1 cellular context compared by ENCODE assay signal in the genomic region with DNA sequence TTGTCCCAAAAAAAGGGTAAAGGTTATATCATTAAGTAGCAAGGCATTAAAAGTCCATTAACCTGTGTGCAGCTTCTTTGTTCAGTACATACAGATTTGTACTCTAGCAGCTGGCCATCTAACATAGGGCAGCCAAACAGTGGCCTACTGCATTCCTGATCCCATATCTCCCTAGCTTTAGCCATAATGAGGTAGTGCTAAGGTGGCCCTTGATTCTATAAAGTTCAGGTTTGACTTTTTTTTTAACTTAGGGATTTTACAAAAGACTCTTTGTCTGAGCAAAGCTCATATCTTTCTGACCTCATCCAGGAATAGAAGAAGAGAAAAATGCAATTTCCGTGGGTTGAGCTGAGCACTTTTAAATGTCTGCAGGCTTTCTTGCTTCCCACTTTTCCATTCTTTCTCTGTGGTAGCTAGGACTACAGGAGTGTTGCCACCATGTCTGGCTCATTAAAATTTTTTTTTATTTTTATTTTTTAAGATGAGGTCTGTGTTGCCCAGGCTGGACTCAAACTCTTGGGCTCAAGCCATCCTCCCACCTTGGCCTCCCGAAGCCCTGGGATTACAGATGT.
TF ChIP-seq lines count a peak whose summit lies in the region.

No MANE protein-coding gene starts in this region.

TF ChIP-seq in HepG2, 621 proteins besides CTCF, POLR2A, EP300 and RAD21 (continued from another document and continues in another):
- TF ChIP-seq TFDP1 (CRISPR knock-in tag; IDR thresholded peaks at IDR 0.05; ENCODE audit: borderline replicate concordance) (no peak), PPARG (CRISPR knock-in tag; conservative IDR thresholded peaks at IDR 0.05) (0 out of 2 replicates have a peak, but pooled peaks have one; percentile 23), ZNF24 (IDR thresholded peaks at IDR 0.05) (no peak), ZNF841 (CRISPR knock-in tag; IDR thresholded peaks at IDR 0.05; ENCODE audit: borderline replicate concordance) (no peak), IRF2 (CRISPR knock-in tag; IDR thresholded peaks at IDR 0.05) (no peak), ZNF670 (CRISPR knock-in tag; IDR thresholded peaks at IDR 0.05; ENCODE audit: borderline replicate concordance) (no peak), ZNF772 (CRISPR knock-in tag; IDR thresholded peaks at IDR 0.05) (no peak), SAP130 (CRISPR knock-in tag; IDR thresholded peaks at IDR 0.05; ENCODE audit: low read depth) (peak; percentile 22; the same call in 1 of the 2 replicates), SIN3B (IDR thresholded peaks at IDR 0.05; ENCODE audit: low read length) (no peak), ZBTB43 (CRISPR knock-in tag; conservative IDR thresholded peaks at IDR 0.05) (no peak), ZNF746 (CRISPR knock-in tag; IDR thresholded peaks at IDR 0.05) (no peak), HOXA3 (CRISPR knock-in tag; IDR thresholded peaks at IDR 0.05) (no peak), REPIN1 (CRISPR knock-in tag; IDR thresholded peaks at IDR 0.05; ENCODE audit: borderline replicate concordance, low read depth) (no peak), ELF3 (CRISPR knock-in tag; IDR thresholded peaks at IDR 0.05) (no peak), CREB1 (IDR thresholded peaks at IDR 0.05) (no peak), CREB1 (CRISPR knock-in tag; IDR thresholded peaks at IDR 0.05) (peak; percentile 17; the same call in 1 of the 2 replicates), ZNF362 (CRISPR knock-in tag; IDR thresholded peaks at IDR 0.05; ENCODE audit: borderline replicate concordance) (peak; percentile 70; the same call in 1 of the 2 replicates), ZNF562 (CRISPR knock-in tag; IDR thresholded peaks at IDR 0.05; ENCODE audit: borderline replicate concordance) (no peak), PHF21A (CRISPR knock-in tag; IDR thresholded peaks at IDR 0.05) (0 out of 2 replicates have a peak, but pooled peaks have one; percentile 22), ZFX (CRISPR knock-in tag; IDR thresholded peaks at IDR 0.05; ENCODE audit: low read depth) (0 out of 2 replicates have a peak, but pooled peaks have one; percentile 26), GABPB1 (CRISPR knock-in tag; IDR thresholded peaks at IDR 0.05) (no peak), ZNF367 (CRISPR knock-in tag; IDR thresholded peaks at IDR 0.05; ENCODE audit: borderline replicate concordance) (no peak), TEAD3 (CRISPR knock-in tag; optimal IDR thresholded peaks at IDR 0.05; ENCODE audit: borderline replicate concordance) (peak; percentile 58), SCMH1 (CRISPR knock-in tag; IDR thresholded peaks at IDR 0.05; ENCODE audit: borderline replicate concordance) (no peak), FIP1L1 (IDR thresholded peaks at IDR 0.05; ENCODE audit: borderline replicate concordance, insufficient read depth, low read depth, low read length) (no peak), SIX4 (CRISPR knock-in tag; IDR thresholded peaks at IDR 0.05) (no peak), STAT5B (CRISPR knock-in tag; IDR thresholded peaks at IDR 0.05) (no peak), ZNF580 (CRISPR knock-in tag; IDR thresholded peaks at IDR 0.05; ENCODE audit: borderline replicate concordance, low read depth) (no peak), RXRB (CRISPR knock-in tag; IDR thresholded peaks at IDR 0.05; ENCODE audit: borderline replicate concordance) (peak; percentile 33; the same call in 1 of the 2 replicates), TCF7 (IDR thresholded peaks at IDR 0.05; ENCODE audit: low read depth) (no peak), ISL2 (CRISPR knock-in tag; IDR thresholded peaks at IDR 0.05) (no peak), ZNF441 (CRISPR knock-in tag; IDR thresholded peaks at IDR 0.05; ENCODE audit: borderline replicate concordance) (no peak), ZFP36L1 (CRISPR knock-in tag; IDR thresholded peaks at IDR 0.05) (no peak), SOX6 (IDR thresholded peaks at IDR 0.05) (no peak), SOX6 (CRISPR knock-in tag; IDR thresholded peaks at IDR 0.05) (peak; percentile 19; the same call in 1 of the 2 replicates), ZNF775 (CRISPR knock-in tag; IDR thresholded peaks at IDR 0.05; ENCODE audit: borderline replicate concordance) (no peak), ZNF850 (CRISPR knock-in tag; conservative IDR thresholded peaks at IDR 0.05) (no peak), ZNF501 (CRISPR knock-in tag; IDR thresholded peaks at IDR 0.05) (no peak), ZNF878 (CRISPR knock-in tag; IDR thresholded peaks at IDR 0.05) (no peak), GABPA (IDR thresholded peaks at IDR 0.05; ENCODE audit: low read depth, low read length) (no peak), GABPA (CRISPR knock-in tag; IDR thresholded peaks at IDR 0.05; ENCODE audit: low read depth) (no peak), ZNF761 (CRISPR knock-in tag; conservative IDR thresholded peaks at IDR 0.05) (no peak), ZNF138 (CRISPR knock-in tag; IDR thresholded peaks at IDR 0.05; ENCODE audit: low read depth) (no peak), SOX5 (CRISPR knock-in tag; IDR thresholded peaks at IDR 0.05; ENCODE audit: borderline replicate concordance) (no peak)
- TF ChIP-seq, protein P1, sequence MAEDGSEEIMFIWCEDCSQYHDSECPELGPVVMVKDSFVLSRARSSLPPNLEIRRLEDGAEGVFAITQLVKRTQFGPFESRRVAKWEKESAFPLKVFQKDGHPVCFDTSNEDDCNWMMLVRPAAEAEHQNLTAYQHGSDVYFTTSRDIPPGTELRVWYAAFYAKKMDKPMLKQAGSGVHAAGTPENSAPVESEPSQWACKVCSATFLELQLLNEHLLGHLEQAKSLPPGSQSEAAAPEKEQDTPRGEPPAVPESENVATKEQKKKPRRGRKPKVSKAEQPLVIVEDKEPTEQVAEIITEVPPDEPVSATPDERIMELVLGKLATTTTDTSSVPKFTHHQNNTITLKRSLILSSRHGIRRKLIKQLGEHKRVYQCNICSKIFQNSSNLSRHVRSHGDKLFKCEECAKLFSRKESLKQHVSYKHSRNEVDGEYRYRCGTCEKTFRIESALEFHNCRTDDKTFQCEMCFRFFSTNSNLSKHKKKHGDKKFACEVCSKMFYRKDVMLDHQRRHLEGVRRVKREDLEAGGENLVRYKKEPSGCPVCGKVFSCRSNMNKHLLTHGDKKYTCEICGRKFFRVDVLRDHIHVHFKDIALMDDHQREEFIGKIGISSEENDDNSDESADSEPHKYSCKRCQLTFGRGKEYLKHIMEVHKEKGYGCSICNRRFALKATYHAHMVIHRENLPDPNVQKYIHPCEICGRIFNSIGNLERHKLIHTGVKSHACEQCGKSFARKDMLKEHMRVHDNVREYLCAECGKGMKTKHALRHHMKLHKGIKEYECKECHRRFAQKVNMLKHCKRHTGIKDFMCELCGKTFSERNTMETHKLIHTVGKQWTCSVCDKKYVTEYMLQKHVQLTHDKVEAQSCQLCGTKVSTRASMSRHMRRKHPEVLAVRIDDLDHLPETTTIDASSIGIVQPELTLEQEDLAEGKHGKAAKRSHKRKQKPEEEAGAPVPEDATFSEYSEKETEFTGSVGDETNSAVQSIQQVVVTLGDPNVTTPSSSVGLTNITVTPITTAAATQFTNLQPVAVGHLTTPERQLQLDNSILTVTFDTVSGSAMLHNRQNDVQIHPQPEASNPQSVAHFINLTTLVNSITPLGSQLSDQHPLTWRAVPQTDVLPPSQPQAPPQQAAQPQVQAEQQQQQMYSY (CRISPR knock-in tag; IDR thresholded peaks at IDR 0.05) = no peak
- TF ChIP-seq, protein P2, sequence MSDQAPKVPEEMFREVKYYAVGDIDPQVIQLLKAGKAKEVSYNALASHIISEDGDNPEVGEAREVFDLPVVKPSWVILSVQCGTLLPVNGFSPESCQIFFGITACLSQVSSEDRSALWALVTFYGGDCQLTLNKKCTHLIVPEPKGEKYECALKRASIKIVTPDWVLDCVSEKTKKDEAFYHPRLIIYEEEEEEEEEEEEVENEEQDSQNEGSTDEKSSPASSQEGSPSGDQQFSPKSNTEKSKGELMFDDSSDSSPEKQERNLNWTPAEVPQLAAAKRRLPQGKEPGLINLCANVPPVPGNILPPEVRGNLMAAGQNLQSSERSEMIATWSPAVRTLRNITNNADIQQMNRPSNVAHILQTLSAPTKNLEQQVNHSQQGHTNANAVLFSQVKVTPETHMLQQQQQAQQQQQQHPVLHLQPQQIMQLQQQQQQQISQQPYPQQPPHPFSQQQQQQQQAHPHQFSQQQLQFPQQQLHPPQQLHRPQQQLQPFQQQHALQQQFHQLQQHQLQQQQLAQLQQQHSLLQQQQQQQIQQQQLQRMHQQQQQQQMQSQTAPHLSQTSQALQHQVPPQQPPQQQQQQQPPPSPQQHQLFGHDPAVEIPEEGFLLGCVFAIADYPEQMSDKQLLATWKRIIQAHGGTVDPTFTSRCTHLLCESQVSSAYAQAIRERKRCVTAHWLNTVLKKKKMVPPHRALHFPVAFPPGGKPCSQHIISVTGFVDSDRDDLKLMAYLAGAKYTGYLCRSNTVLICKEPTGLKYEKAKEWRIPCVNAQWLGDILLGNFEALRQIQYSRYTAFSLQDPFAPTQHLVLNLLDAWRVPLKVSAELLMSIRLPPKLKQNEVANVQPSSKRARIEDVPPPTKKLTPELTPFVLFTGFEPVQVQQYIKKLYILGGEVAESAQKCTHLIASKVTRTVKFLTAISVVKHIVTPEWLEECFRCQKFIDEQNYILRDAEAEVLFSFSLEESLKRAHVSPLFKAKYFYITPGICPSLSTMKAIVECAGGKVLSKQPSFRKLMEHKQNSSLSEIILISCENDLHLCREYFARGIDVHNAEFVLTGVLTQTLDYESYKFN (CRISPR knock-in tag; conservative IDR thresholded peaks at IDR 0.05) = 0 out of 2 replicates have a peak, but pooled peaks have one; percentile 13
- TF ChIP-seq, protein P3, sequence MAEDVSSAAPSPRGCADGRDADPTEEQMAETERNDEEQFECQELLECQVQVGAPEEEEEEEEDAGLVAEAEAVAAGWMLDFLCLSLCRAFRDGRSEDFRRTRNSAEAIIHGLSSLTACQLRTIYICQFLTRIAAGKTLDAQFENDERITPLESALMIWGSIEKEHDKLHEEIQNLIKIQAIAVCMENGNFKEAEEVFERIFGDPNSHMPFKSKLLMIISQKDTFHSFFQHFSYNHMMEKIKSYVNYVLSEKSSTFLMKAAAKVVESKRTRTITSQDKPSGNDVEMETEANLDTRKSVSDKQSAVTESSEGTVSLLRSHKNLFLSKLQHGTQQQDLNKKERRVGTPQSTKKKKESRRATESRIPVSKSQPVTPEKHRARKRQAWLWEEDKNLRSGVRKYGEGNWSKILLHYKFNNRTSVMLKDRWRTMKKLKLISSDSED (CRISPR knock-in tag; IDR thresholded peaks at IDR 0.05) = no peak
- TF ChIP-seq, protein P4, sequence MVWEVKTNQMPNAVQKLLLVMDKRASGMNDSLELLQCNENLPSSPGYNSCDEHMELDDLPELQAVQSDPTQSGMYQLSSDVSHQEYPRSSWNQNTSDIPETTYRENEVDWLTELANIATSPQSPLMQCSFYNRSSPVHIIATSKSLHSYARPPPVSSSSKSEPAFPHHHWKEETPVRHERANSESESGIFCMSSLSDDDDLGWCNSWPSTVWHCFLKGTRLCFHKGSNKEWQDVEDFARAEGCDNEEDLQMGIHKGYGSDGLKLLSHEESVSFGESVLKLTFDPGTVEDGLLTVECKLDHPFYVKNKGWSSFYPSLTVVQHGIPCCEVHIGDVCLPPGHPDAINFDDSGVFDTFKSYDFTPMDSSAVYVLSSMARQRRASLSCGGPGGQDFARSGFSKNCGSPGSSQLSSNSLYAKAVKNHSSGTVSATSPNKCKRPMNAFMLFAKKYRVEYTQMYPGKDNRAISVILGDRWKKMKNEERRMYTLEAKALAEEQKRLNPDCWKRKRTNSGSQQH (CRISPR knock-in tag; IDR thresholded peaks at IDR 0.05; ENCODE audit: low read depth) = no peak
